ENCODE assay signal across 26 cellular contexts in genomic region chr1:186002426-186002825, GRCh38.
A peak's percentile ranks its signal among the peaks of the same experiment; 100 is the strongest.
DNase-seq lines count a peak whose midpoint lies in the region; ATAC-seq, FAIRE-seq and TF ChIP-seq lines count a peak whose summit lies in the region.
"Had no signal": no experiment of that assay in that cellular context is flagged by ENCODE, and none has a peak within 500 bp of the region (broad histone marks: within the 10 kb centered on the region; RNA-seq: fewer than 3 reads in every experiment).

No MANE protein-coding gene starts in this region.

- H2AFZ ChIP-seq in K562 (ENCODE audit: low read depth, low read length), result peak overlapping the region; percentile 7; the same call in 1 of the 2 replicates

- no peak for TF ChIP-seq EP300 in K562 (IDR thresholded peaks at IDR 0.05; ENCODE audit: low read length)

- no peak overlapping the region for H3K4me2 ChIP-seq in K562 (ENCODE audit: insufficient read depth, low read length)

- in situ Hi-C loops in K562 (cut with MboI) (no loop called here), GM13977 (cut with MboI; ENCODE audit: low pct_unique_long_range_greater_than_20kb, low sequenced_read_pairs, unreplicated experiment) (no loop called here)

- no TSS peak for BruUV-seq in K562 (replicated peaks; lab: Mats Ljungman, UMichigan)

- H3K4me1 ChIP-seq in right atrium auricular region, result no peaks in the 10 kb centered on the region
- no peaks in the 10 kb centered on the region for H3K4me1 ChIP-seq in K562 (replicated peaks in 1 of 2; ENCODE audit: control insufficient read depth in 2 of 2, insufficient read depth in 2 of 2, low read length in 2 of 2)
- H3K4me1 ChIP-seq: SJCRH30 had no signal

- H3K27ac ChIP-seq in right atrium auricular region, result no peak overlapping the region
- H3K27ac ChIP-seq in K562 (ENCODE audit: extremely low read depth, low read depth, low read length), result no peak overlapping the region
- no peak overlapping the region for H3K27ac ChIP-seq in coronary artery
- H3K27ac ChIP-seq: SJCRH30 had no signal

- no peaks in the 10 kb centered on the region for H3K9me1 ChIP-seq in K562 (ENCODE audit: control insufficient read depth, insufficient read depth, low read length)

- 51% methylated on average over 2 of the region's 2 CpGs for WGBS in K562 (ENCODE audit: insufficient coverage, low coverage, missing lambda C conversion rate)

- TF ChIP-seq POLR2A in K562 (conservative IDR thresholded peaks at IDR 0.05), result no peak

- H3K4me3 ChIP-seq in right atrium auricular region, result no peak overlapping the region
- no peak overlapping the region for H3K4me3 ChIP-seq in K562
- H3K4me3 ChIP-seq in fibroblast of the aortic adventitia (ENCODE audit: low read depth, low read length), result no peak overlapping the region
- H3K4me3 ChIP-seq in coronary artery, result no peak overlapping the region
- H3K4me3 ChIP-seq: SJCRH30 had no signal

- H3K27me3 ChIP-seq in right atrium auricular region (no peaks in the 10 kb centered on the region), K562 (ENCODE audit: control insufficient read depth in 2 of 2, insufficient read depth in 2 of 2, low read length in 2 of 2) (no peaks in the 10 kb centered on the region)
- H3K27me3 ChIP-seq: SJCRH30 had no signal

- H3K27ac Mint-ChIP-seq in stimulated activated effector memory CD8-positive, alpha-beta T cell treated with anti-CD3 and anti-CD28 coated beads, Interleukin-12 subunit alpha, Interleukin-12 subunit beta, amount 100 ng/mL, for 72 hours, result no peak overlapping the region
- H3K27ac Mint-ChIP-seq: IgD-negative memory B cell had no signal

- ATAC-seq in Right ventricle myocardium superior (ENCODE audit: poor library complexity) (peak; percentile 41), K562 (no peak)
- ATAC-seq in stimulated activated effector memory CD8-positive, alpha-beta T cell treated with anti-CD3 and anti-CD28 coated beads, Interleukin-12 subunit alpha, Interleukin-12 subunit beta, amount 100 ng/mL, for 72 hours, result no peak
- ATAC-seq: HCT116 had no signal

- H3K9me3 ChIP-seq in right atrium auricular region (no peaks in the 10 kb centered on the region), K562 (replicated peaks; ENCODE audit: control insufficient read depth, insufficient read depth, low read depth, low read length) (no peaks in the 10 kb centered on the region)
- H3K9me3 ChIP-seq: SJCRH30 had no signal

- H3K36me3 Mint-ChIP-seq in stimulated activated effector memory CD8-positive, alpha-beta T cell treated with anti-CD3 and anti-CD28 coated beads, Interleukin-12 subunit alpha, Interleukin-12 subunit beta, amount 100 ng/mL, for 72 hours, result no peaks in the 10 kb centered on the region
- H3K36me3 Mint-ChIP-seq: IgD-negative memory B cell had no signal

- H4K20me1 ChIP-seq in K562 (replicated peaks; ENCODE audit: control insufficient read depth, insufficient read depth, low read length), result no peaks in the 10 kb centered on the region

- no peaks in the 10 kb centered on the region for H3K4me1 Mint-ChIP-seq in stimulated activated effector memory CD8-positive, alpha-beta T cell treated with anti-CD3 and anti-CD28 coated beads, Interleukin-12 subunit alpha, Interleukin-12 subunit beta, amount 100 ng/mL, for 72 hours

- TF ChIP-seq RAD21 in K562 (CRISPR knock-in tag; conservative IDR thresholded peaks at IDR 0.05 in 1 of 2, IDR thresholded peaks at IDR 0.05 in 1 of 2), result no peak

- no peak for FAIRE-seq in K562 (lab: Jason Lieb, UNC)
- FAIRE-seq: GM12891, GM19239, RCC 7860 had no signal

- POLR2A ChIA-PET in K562 (lab: Yijun Ruan, JAX), result no interaction called here

- H3K36me3 ChIP-seq in right atrium auricular region (no peaks in the 10 kb centered on the region), K562 (ENCODE audit: control insufficient read depth, insufficient read depth, low read length) (no peaks in the 10 kb centered on the region)

- CTCF ChIA-PET in K562 (lab: Yijun Ruan, JAX; ENCODE audit: low intra/inter-chr PET ratio), result no interaction called here

- H3K79me2 ChIP-seq in K562 (ENCODE audit: control insufficient read depth, insufficient read depth, low read length), result no peaks in the 10 kb centered on the region

- no peak for DNase-seq in Right ventricle myocardium superior
- no peak for DNase-seq in right atrium auricular region (ENCODE audit: low spot score)
- no peak for DNase-seq in K562 (ENCODE audit: extremely low read depth in 1 of 4, low spot score in 3 of 4)
- DNase-seq in fibroblast of the aortic adventitia (ENCODE audit: low read depth), result peak; percentile 41
- no peak for DNase-seq in GM13977 (ENCODE audit: low spot score)
- no peak for DNase-seq in coronary artery (ENCODE audit: low spot score)
- DNase-seq in stimulated activated effector memory CD8-positive, alpha-beta T cell treated with anti-CD3 and anti-CD28 coated beads, Interleukin-12 subunit alpha, Interleukin-12 subunit beta, amount 100 ng/mL, for 72 hours (ENCODE audit: low spot score in 2 of 2), result no peak
- DNase-seq: 8988T, ACHN, Calu3, DMS79 treated with DMSO at 0.1 percent for 48 hours, GF-D8, Karpas-422, NCI-H1092 treated with DMSO at 0.1 percent for 48 hours, NCI-H1436 treated with DMSO at 0.1 percent for 48 hours, NCI-H187 treated with DMSO at 0.1 percent for 48 hours, NCI-H2171 treated with DMSO at 0.1 percent for 48 hours, NCI-H446, NCI-H524 treated with DMSO at 0.1 percent for 48 hours, NCI-H774, SJCRH30 had no signal

- H3K9me3 Mint-ChIP-seq in stimulated activated effector memory CD8-positive, alpha-beta T cell treated with anti-CD3 and anti-CD28 coated beads, Interleukin-12 subunit alpha, Interleukin-12 subunit beta, amount 100 ng/mL, for 72 hours, result no peaks in the 10 kb centered on the region
- H3K9me3 Mint-ChIP-seq: IgD-negative memory B cell had no signal

- no peak for TF ChIP-seq CTCF in right atrium auricular region (IDR thresholded peaks at IDR 0.05)
- TF ChIP-seq CTCF in K562 (IDR thresholded peaks at IDR 0.05 in 2 of 3, conservative IDR thresholded peaks at IDR 0.05 in 1 of 3; ENCODE audit: insufficient read depth in 2 of 3, low read depth in 1 of 3, low read length in 3 of 3), result no peak
- TF ChIP-seq CTCF in fibroblast of the aortic adventitia (IDR thresholded peaks at IDR 0.05; ENCODE audit: insufficient read depth, low read length), result no peak
- TF ChIP-seq CTCF in GM13977 (IDR thresholded peaks at IDR 0.05; ENCODE audit: extremely low read depth, insufficient read depth, missing control alignments), result no peak
- TF ChIP-seq CTCF in coronary artery (IDR thresholded peaks at IDR 0.05), result no peak

- no peak overlapping the region for H3K9ac ChIP-seq in K562 (ENCODE audit: insufficient read depth in 1 of 2, low read depth in 2 of 2, low read length in 2 of 2)

- intact Hi-C loops in Right ventricle myocardium superior (cut with DNase I) (no loop called here), K562 (cut with micrococcal nuclease) (no loop called here)

- H3K4me3 Mint-ChIP-seq in stimulated activated effector memory CD8-positive, alpha-beta T cell treated with anti-CD3 and anti-CD28 coated beads, Interleukin-12 subunit alpha, Interleukin-12 subunit beta, amount 100 ng/mL, for 72 hours, result no peak overlapping the region
- H3K4me3 Mint-ChIP-seq: IgD-negative memory B cell had no signal

TF ChIP-seq in K562, 482 proteins besides CTCF, POLR2A, EP300 and RAD21 (continues in another document):
- no peak for TF ChIP-seq POU5F1 (IDR thresholded peaks at IDR 0.05; ENCODE audit: borderline replicate concordance, low read depth, low read length, partially characterized antibody)
- TF ChIP-seq, protein P1, sequence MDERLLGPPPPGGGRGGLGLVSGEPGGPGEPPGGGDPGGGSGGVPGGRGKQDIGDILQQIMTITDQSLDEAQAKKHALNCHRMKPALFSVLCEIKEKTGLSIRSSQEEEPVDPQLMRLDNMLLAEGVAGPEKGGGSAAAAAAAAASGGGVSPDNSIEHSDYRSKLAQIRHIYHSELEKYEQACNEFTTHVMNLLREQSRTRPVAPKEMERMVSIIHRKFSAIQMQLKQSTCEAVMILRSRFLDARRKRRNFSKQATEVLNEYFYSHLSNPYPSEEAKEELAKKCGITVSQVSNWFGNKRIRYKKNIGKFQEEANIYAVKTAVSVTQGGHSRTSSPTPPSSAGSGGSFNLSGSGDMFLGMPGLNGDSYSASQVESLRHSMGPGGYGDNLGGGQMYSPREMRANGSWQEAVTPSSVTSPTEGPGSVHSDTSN (CRISPR knock-in tag; IDR thresholded peaks at IDR 0.05; ENCODE audit: low read depth), result no peak
- TF ChIP-seq, protein P1 (tag; conservative IDR thresholded peaks at IDR 0.05; ENCODE audit: low read depth), result no peak
- TF ChIP-seq ESRRB (CRISPR knock-in tag; IDR thresholded peaks at IDR 0.05; ENCODE audit: borderline replicate concordance), result no peak
- TF ChIP-seq KDM5B (IDR thresholded peaks at IDR 0.05; ENCODE audit: insufficient replicate concordance, low read depth, low read length), result no peak
- no peak for TF ChIP-seq CEBPB (tag; IDR thresholded peaks at IDR 0.05)
